18 cellular contexts compared by ENCODE assay signal in genomic region chr15:22878103-22878502, GRCh38.
"Had no signal": no experiment of that assay in that cellular context is flagged by ENCODE, and none has a peak within 500 bp of the region (broad histone marks: within the 10 kb centered on the region; RNA-seq: fewer than 3 reads in every experiment).

No MANE protein-coding gene starts in this region.

- ATAC-seq: activated naive CD8-positive, alpha-beta T cell treated with anti-CD3 and anti-CD28 coated beads, Interleukin-2, amount 50 U/mL, for 24 hours; activated T-helper 17 cell treated with anti-CD3 and anti-CD28 coated beads, Interleukin-2, amount 50 U/mL, for 72 hours; left ventricle myocardium superior had no signal

- H3K27me3 ChIP-seq: breast epithelium had no signal

- H3K9me3 ChIP-seq: breast epithelium had no signal

- H3K27me3 Mint-ChIP-seq: activated T-helper 17 cell treated with anti-CD3 and anti-CD28 coated beads, Interleukin-2, amount 50 U/mL, for 72 hours; memory B cell had no signal

- H3K4me1 ChIP-seq: breast epithelium had no signal

- H3K4me3 ChIP-seq: breast epithelium had no signal

- H3K27ac Mint-ChIP-seq: activated naive CD8-positive, alpha-beta T cell treated with anti-CD3 and anti-CD28 coated beads, Interleukin-2, amount 50 U/mL, for 24 hours; activated T-helper 17 cell treated with anti-CD3 and anti-CD28 coated beads, Interleukin-2, amount 50 U/mL, for 72 hours; memory B cell; nephron; T-helper 2 cell treated with Interferon-gamma antibody and Interleukin-4, amounts not matched to agents 5 μg/mL and 100 μg/mL, for 36 hours had no signal

- DNase-seq: activated naive CD4-positive, alpha-beta T cell treated with Interleukin-2 at 50 U/mL for 16 hours; activated naive CD8-positive, alpha-beta T cell treated with anti-CD3 and anti-CD28 coated beads, Interleukin-2, amount 50 U/mL, for 24 hours; aorta; erythroblast; hippocampal formation; left ventricle myocardium superior; occipital lobe; small intestine; stimulated activated CD4-positive, alpha-beta T cell treated with anti-CD3 and anti-CD28 coated beads, Interleukin-4, amount 100 ng/mL, for 4 hours; stimulated activated CD8-positive, alpha-beta memory T cell treated with anti-CD3 and anti-CD28 coated beads, Interleukin-4, amount 100 ng/mL, for 48 hours; stimulated activated naive CD4-positive, alpha-beta T cell treated with Interleukin-2 at 50 U/mL for 16 hours; SW 1271; trophoblast cell had no signal

- H3K4me1 Mint-ChIP-seq: activated naive CD8-positive, alpha-beta T cell treated with anti-CD3 and anti-CD28 coated beads, Interleukin-2, amount 50 U/mL, for 24 hours; activated T-helper 17 cell treated with anti-CD3 and anti-CD28 coated beads, Interleukin-2, amount 50 U/mL, for 72 hours had no signal

- H3K4me3 Mint-ChIP-seq: activated naive CD8-positive, alpha-beta T cell treated with anti-CD3 and anti-CD28 coated beads, Interleukin-2, amount 50 U/mL, for 24 hours; activated T-helper 17 cell treated with anti-CD3 and anti-CD28 coated beads, Interleukin-2, amount 50 U/mL, for 72 hours; memory B cell; nephron; T-helper 2 cell treated with Interferon-gamma antibody and Interleukin-4, amounts not matched to agents 5 μg/mL and 100 μg/mL, for 36 hours had no signal

- H3K9me3 Mint-ChIP-seq: activated naive CD8-positive, alpha-beta T cell treated with anti-CD3 and anti-CD28 coated beads, Interleukin-2, amount 50 U/mL, for 24 hours; activated T-helper 17 cell treated with anti-CD3 and anti-CD28 coated beads, Interleukin-2, amount 50 U/mL, for 72 hours; memory B cell; nephron; T-helper 2 cell treated with Interferon-gamma antibody and Interleukin-4, amounts not matched to agents 5 μg/mL and 100 μg/mL, for 36 hours had no signal
